ENCODE assay signal across 8 cellular contexts in the genomic region with DNA sequence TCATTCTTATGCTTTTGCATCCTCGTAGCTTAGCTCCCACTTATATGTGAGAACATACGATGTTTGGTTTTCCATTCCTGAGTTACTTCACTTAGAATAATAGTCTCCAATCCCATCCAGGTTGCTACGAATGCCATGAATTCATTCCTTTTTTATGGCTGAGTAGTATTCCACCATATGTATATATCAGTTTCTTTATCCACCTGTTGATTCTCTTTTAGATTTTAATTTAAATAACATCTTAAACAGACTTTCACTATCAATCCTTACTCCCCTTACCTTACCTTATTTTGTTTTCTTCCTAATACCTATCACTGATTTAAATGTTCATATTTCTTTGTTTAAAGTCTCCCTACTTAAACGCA. TPM values are rescaled to one million over a fixed set of nuclear protein-coding genes. Genes with fewer than 3 reads are reported as not detected.
DNase-seq lines count a peak whose midpoint lies in the region; ATAC-seq and TF ChIP-seq lines count a peak whose summit lies in the region.

No MANE protein-coding gene starts in this region.

- POLR2A ChIA-PET in CD4-positive, alpha-beta T cell (lab: Charles Lee), result no interaction called here

- no peak for TF ChIP-seq CTCF in CD4-positive, alpha-beta T cell (IDR thresholded peaks at IDR 0.05)
- TF ChIP-seq CTCF in OCI-LY1 (IDR thresholded peaks at IDR 0.05; ENCODE audit: low read length) (no peak), neutrophil (IDR thresholded peaks at IDR 0.05) (no peak)

- no peak for ATAC-seq in CD4-positive, alpha-beta T cell (ENCODE audit: poor library complexity)

- CTCF ChIA-PET in CD4-positive, alpha-beta T cell (lab: Charles Lee), result no interaction called here

- peak overlapping the region; percentile 100 for H3K4me2 ChIP-seq in OCI-LY1 (ENCODE audit: low read length)

- peaks cover 32% of the 10 kb centered on the region for H3K4me1 Mint-ChIP-seq in CD4-positive, alpha-beta T cell (ENCODE audit: low read depth)

- no peaks in the 10 kb centered on the region for H3F3A ChIP-seq in OCI-LY1 (ENCODE audit: insufficient read depth, low read length)

- H3K9ac ChIP-seq in OCI-LY1 (ENCODE audit: low read length), result peak overlapping the region; percentile 72; the same call in 1 of the 2 replicates
- no peak overlapping the region for H3K9ac ChIP-seq in endocrine pancreas (ENCODE audit: control insufficient read depth, insufficient read depth, low read length)

- H3K27ac ChIP-seq in CD4-positive, alpha-beta T cell (ENCODE audit: low read depth, low read length), result no peak overlapping the region
- H3K27ac ChIP-seq in OCI-LY1 (ENCODE audit: low read depth, low read length, poor library complexity, severe bottlenecking) (no peak overlapping the region), neutrophil (no peak overlapping the region)

- H3K4me3 ChIP-seq in OCI-LY1 (ENCODE audit: low read depth, low read length, poor library complexity, severe bottlenecking) (peak overlapping the region; percentile 94), endocrine pancreas (ENCODE audit: control insufficient read depth, insufficient read depth, low read length) (peak overlapping the region; percentile 79), neutrophil (ENCODE audit: low read depth in 1 of 2, low read length in 1 of 2) (peak overlapping the region; percentile 61 to 65)

- no peaks in the 10 kb centered on the region for H3K9me2 ChIP-seq in OCI-LY1 (ENCODE audit: low read depth, low read length)

- H3K9me3 ChIP-seq in CD4-positive, alpha-beta T cell (ENCODE audit: control insufficient read depth, low read length), result no peaks in the 10 kb centered on the region
- H3K9me3 ChIP-seq in OCI-LY1 (ENCODE audit: low read length) (no peaks in the 10 kb centered on the region), endocrine pancreas (ENCODE audit: control insufficient read depth, low read length) (no peaks in the 10 kb centered on the region), neutrophil (no peaks in the 10 kb centered on the region)

- peak overlapping the region; percentile 17; the same call in 1 of the 2 replicates for H2AFZ ChIP-seq in OCI-LY1 (ENCODE audit: low read length)

- H3K4me3 Mint-ChIP-seq in CD4-positive, alpha-beta T cell, result peak overlapping the region; percentile 94

- H3K27ac Mint-ChIP-seq in CD4-positive, alpha-beta T cell, result peak overlapping the region; percentile 70

- H3K36me3 ChIP-seq in OCI-LY1 (ENCODE audit: insufficient read depth, low read length), result peaks cover 6% of the 10 kb centered on the region; the same call in 1 of the 2 replicates
- no peaks in the 10 kb centered on the region for H3K36me3 ChIP-seq in endocrine pancreas (ENCODE audit: control insufficient read depth, insufficient read depth, low read length)
- H3K36me3 ChIP-seq in neutrophil, result no peaks in the 10 kb centered on the region

- H3K27me3 ChIP-seq in CD4-positive, alpha-beta T cell (ENCODE audit: control insufficient read depth, insufficient read depth, low read length), result no peaks in the 10 kb centered on the region
- H3K27me3 ChIP-seq in OCI-LY1 (ENCODE audit: insufficient read depth, low read length) (no peaks in the 10 kb centered on the region), endocrine pancreas (ENCODE audit: control insufficient read depth, insufficient read depth, low read length) (no peaks in the 10 kb centered on the region), neutrophil (peaks cover 66% of the 10 kb centered on the region)

- no peak for DNase-seq in CD4-positive, alpha-beta T cell
- no peak for DNase-seq in germinal center (ENCODE audit: low spot score)
- no peak for DNase-seq in ureter (ENCODE audit: low spot score)
- DNase-seq in NCI-H146 treated with DMSO at 0.1 percent for 48 hours (lab: John Stamatoyannopoulos, UW; ENCODE audit: unreplicated experiment), result no peak
- DNase-seq in D341Med (ENCODE audit: low spot score), result no peak

- peaks cover 10% of the 10 kb centered on the region for H3K36me3 Mint-ChIP-seq in CD4-positive, alpha-beta T cell (ENCODE audit: low read depth)

- no peaks in the 10 kb centered on the region for H3K9me3 Mint-ChIP-seq in CD4-positive, alpha-beta T cell

- H4K20me1 ChIP-seq in OCI-LY1 (ENCODE audit: insufficient read depth, low read length), result no peaks in the 10 kb centered on the region

- H3K79me2 ChIP-seq in OCI-LY1 (ENCODE audit: insufficient read depth, low read length), result peaks cover 14% of the 10 kb centered on the region

- H3K27me3 Mint-ChIP-seq in CD4-positive, alpha-beta T cell, result no peaks in the 10 kb centered on the region

- H3K4me1 ChIP-seq in OCI-LY1 (ENCODE audit: insufficient read depth, low read length, severe bottlenecking) (peaks cover 18% of the 10 kb centered on the region), endocrine pancreas (ENCODE audit: control insufficient read depth, insufficient read depth, low read length) (no peaks in the 10 kb centered on the region), neutrophil (ENCODE audit: control insufficient read depth in 1 of 2, insufficient read depth in 1 of 2, low read depth in 1 of 2, low read length in 1 of 2) (peaks cover 5 to 13% of the 10 kb centered on the region in 2 experiments)

- intact Hi-C loops in CD4-positive, alpha-beta T cell (cut with DNase I, micrococcal nuclease), result loop anchor here in 1 of 2 experiments (5.0 kb wide), 1 partner anchor 93 kb away; no protein-coding TSS in a partner anchor

RNA-seq across cellular contexts. Expression of gene FBXW8, which starts 0.5 kb away (rescaled TPM):
- 1 to 10 TPM; 6.6 to 7.3 TPM for total RNA-seq in CD4-positive, alpha-beta T cell
- 32.0 TPM for total RNA-seq in ureter

RNA-seq across cellular contexts. Expression of gene HRK, which starts 29.0 kb away (rescaled TPM):
- not detected for total RNA-seq in CD4-positive, alpha-beta T cell
- 0.16 TPM for total RNA-seq in ureter
